ENCODE assay signal across 1 cellular context in the genomic region with DNA sequence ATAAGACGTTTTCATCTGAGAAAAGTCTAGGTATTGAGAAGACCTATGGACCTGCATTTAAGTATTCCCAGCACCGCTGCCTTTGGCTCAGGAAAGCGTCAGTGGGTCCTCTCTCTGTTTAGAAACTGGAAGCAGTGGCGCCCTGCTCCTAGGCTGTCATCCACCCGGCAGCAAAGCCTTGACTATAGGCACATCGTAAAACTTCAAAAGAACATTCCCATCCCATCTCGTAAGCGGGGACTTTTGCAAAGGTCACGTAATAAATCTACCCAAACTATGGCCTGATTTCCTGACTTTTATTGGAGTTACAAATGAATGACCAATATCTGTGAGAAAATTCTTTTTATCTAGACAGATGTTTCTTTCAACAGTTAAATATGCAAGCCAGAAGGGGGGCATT.
TF ChIP-seq lines count a peak whose summit lies in the region.

No MANE protein-coding gene starts in this region.

TF ChIP-seq in GM23338, 12 proteins besides CTCF, POLR2A, EP300 and RAD21:
- TF ChIP-seq ZNF462 (CRISPR knock-in tag; IDR thresholded peaks at IDR 0.05) (no peak), EZH2phosphoT487 (IDR thresholded peaks at IDR 0.05; ENCODE audit: unreplicated experiment) (no peak), POLR2AphosphoS5 (IDR thresholded peaks at IDR 0.05; ENCODE audit: low read depth) (no peak)
- TF ChIP-seq, protein P1, sequence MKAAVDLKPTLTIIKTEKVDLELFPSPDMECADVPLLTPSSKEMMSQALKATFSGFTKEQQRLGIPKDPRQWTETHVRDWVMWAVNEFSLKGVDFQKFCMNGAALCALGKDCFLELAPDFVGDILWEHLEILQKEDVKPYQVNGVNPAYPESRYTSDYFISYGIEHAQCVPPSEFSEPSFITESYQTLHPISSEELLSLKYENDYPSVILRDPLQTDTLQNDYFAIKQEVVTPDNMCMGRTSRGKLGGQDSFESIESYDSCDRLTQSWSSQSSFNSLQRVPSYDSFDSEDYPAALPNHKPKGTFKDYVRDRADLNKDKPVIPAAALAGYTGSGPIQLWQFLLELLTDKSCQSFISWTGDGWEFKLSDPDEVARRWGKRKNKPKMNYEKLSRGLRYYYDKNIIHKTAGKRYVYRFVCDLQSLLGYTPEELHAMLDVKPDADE (IDR thresholded peaks at IDR 0.05): no peak
